ENCODE assay signal across 25 cellular contexts in genomic region chr11:93626038-93626437, GRCh38.
"Had no signal": no experiment of that assay in that cellular context is flagged by ENCODE, and none has a peak within 500 bp of the region (broad histone marks: within the 10 kb centered on the region; RNA-seq: fewer than 3 reads in every experiment).

No MANE protein-coding gene starts in this region.

- H3K27me3 ChIP-seq: neural progenitor cell, ovary, thyroid gland, tibial nerve, upper lobe of left lung had no signal

- DNase-seq: naive thymus-derived CD4-positive, alpha-beta T cell; natural killer cell; occipital lobe; ovary; posterior cingulate gyrus; psoas muscle; right cardiac atrium; small intestine; stimulated activated CD4-positive, alpha-beta T cell treated with anti-CD3 and anti-CD28 coated beads, Interleukin-15, amount 100 ng/mL, for 24 hours; stimulated activated CD4-positive, alpha-beta T cell treated with anti-CD3 and anti-CD28 coated beads, Interleukin-4, amount 100 ng/mL, for 1 hour; stimulated activated CD4-positive, alpha-beta T cell treated with anti-CD3 and anti-CD28 coated beads, Interleukin-4, amount 100 ng/mL, for 4 hours; stimulated activated CD8-positive, alpha-beta memory T cell treated with anti-CD3 and anti-CD28 coated beads, Interleukin-4, amount 100 ng/mL, for 48 hours; stimulated activated naive CD4-positive, alpha-beta T cell; stimulated activated naive CD8-positive, alpha-beta T cell treated with anti-CD3 and anti-CD28 coated beads, Interleukin-15, amount 100 ng/mL, for 72 hours; stimulated activated naive CD8-positive, alpha-beta T cell treated with anti-CD3 and anti-CD28 coated beads, Interleukin-15, Interleukin-2, amounts not matched to agents 100 U/mL and 50 U/mL, for 24 hours; thyroid gland; trophoblast cell; upper lobe of left lung had no signal

- H2AFZ ChIP-seq: neural progenitor cell, parathyroid adenoma had no signal

- H3K4me2 ChIP-seq: neural progenitor cell had no signal

- H3K27ac ChIP-seq: neural progenitor cell, ovary, parathyroid adenoma, psoas muscle, thoracic aorta, thyroid gland, tibial nerve, upper lobe of left lung had no signal

- FAIRE-seq: small intestine, urothelium cell line had no signal

- ATAC-seq: naive thymus-derived CD4-positive, alpha-beta T cell; natural killer cell; psoas muscle; right cardiac atrium; sciatic nerve; stimulated activated memory B cell treated with anti-CD40 and anti-IgM and Interleukin-4, amounts not matched to agents 10 μg/mL and 1 μg/mL and 100 μg/mL, for 72 hours; stimulated activated naive CD8-positive, alpha-beta T cell treated with anti-CD3 and anti-CD28 coated beads, Interleukin-15, amount 100 ng/mL, for 72 hours; stimulated activated naive CD8-positive, alpha-beta T cell treated with anti-CD3 and anti-CD28 coated beads, Interleukin-15, Interleukin-2, amounts not matched to agents 100 U/mL and 50 U/mL, for 24 hours had no signal

- H3K36me3 ChIP-seq: neural progenitor cell, ovary, thoracic aorta, thyroid gland, tibial nerve, upper lobe of left lung had no signal

- H3K9me3 ChIP-seq: ovary, psoas muscle, thoracic aorta, thyroid gland, tibial nerve, upper lobe of left lung had no signal

- H3K9ac ChIP-seq: neural progenitor cell, parathyroid adenoma had no signal

- H3K79me2 ChIP-seq: parathyroid adenoma had no signal

- H3K4me1 ChIP-seq: parathyroid adenoma, psoas muscle, thyroid gland, upper lobe of left lung had no signal

- H3K4me3 ChIP-seq: neural progenitor cell, ovary, psoas muscle, thoracic aorta, thyroid gland, tibial nerve, upper lobe of left lung had no signal
